ENCODE assay signal across 12 cellular contexts in the genomic region with DNA sequence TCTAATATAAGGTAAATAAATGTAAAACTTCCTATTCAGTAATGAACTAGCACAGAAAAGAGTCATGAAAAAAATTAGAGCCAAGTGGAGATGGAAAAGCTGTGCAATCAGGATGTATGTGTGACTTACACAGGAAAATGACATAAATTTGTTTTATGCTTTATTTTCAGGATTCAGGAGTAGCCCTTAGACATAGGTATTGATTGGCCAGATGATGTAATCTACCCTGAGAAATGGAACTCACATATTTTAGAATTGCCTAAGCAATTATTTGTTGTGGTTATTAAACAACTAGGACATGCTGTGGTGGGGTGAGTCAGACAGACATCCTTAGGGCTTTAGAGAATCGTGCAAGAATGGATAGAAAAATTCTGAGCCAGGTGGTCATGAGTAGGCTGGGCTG.
DNase-seq lines count a peak whose midpoint lies in the region; ATAC-seq, FAIRE-seq and TF ChIP-seq lines count a peak whose summit lies in the region.
"Had no signal": no experiment of that assay in that cellular context is flagged by ENCODE, and none has a peak within 500 bp of the region (broad histone marks: within the 10 kb centered on the region; RNA-seq: fewer than 3 reads in every experiment).

No MANE protein-coding gene starts in this region.

- no peak overlapping the region for H3K27ac Mint-ChIP-seq in T-helper 2 cell treated with Interferon-gamma antibody and Interleukin-4, amounts not matched to agents 5 μg/mL and 100 μg/mL, for 36 hours

- H3K4me3 ChIP-seq in epithelial cell of proximal tubule (ENCODE audit: low read depth, low read length): no peak overlapping the region
- H3K4me3 ChIP-seq: left lung, right atrium auricular region had no signal

- TF ChIP-seq CTCF in epithelial cell of proximal tubule (conservative IDR thresholded peaks at IDR 0.05; ENCODE audit: low read depth, low read length): no peak

- no peaks in the 10 kb centered on the region for H3K9me3 Mint-ChIP-seq in T-helper 2 cell treated with Interferon-gamma antibody and Interleukin-4, amounts not matched to agents 5 μg/mL and 100 μg/mL, for 36 hours

- H3K4me1 Mint-ChIP-seq in T-helper 2 cell treated with Interferon-gamma antibody and Interleukin-4, amounts not matched to agents 5 μg/mL and 100 μg/mL, for 36 hours (ENCODE audit: low read depth): no peaks in the 10 kb centered on the region

- intact Hi-C loops in sciatic nerve (cut with DNase I): no loop called here

- H3K36me3 Mint-ChIP-seq in T-helper 2 cell treated with Interferon-gamma antibody and Interleukin-4, amounts not matched to agents 5 μg/mL and 100 μg/mL, for 36 hours (ENCODE audit: low read depth): no peaks in the 10 kb centered on the region

- no peak overlapping the region for H3K4me3 Mint-ChIP-seq in T-helper 2 cell treated with Interferon-gamma antibody and Interleukin-4, amounts not matched to agents 5 μg/mL and 100 μg/mL, for 36 hours

- FAIRE-seq in RCC 7860 (lab: Jason Lieb, UNC): peak; percentile 73

- H3K27me3 Mint-ChIP-seq in T-helper 2 cell treated with Interferon-gamma antibody and Interleukin-4, amounts not matched to agents 5 μg/mL and 100 μg/mL, for 36 hours (ENCODE audit: low read depth): no peaks in the 10 kb centered on the region

- peak; percentile 94 for DNase-seq in HCEC 1CT
- peak; percentile 43 for DNase-seq in RCC 7860 (ENCODE audit: low spot score)
- peak; percentile 79 for DNase-seq in epithelial cell of proximal tubule (ENCODE audit: low read depth)
- no peak for DNase-seq in sciatic nerve (ENCODE audit: low spot score)
- DNase-seq in LoVo (ENCODE audit: low spot score): no peak
- DNase-seq in DMS153 treated with DMSO at 0.1 percent for 48 hours (lab: John Stamatoyannopoulos, UW; ENCODE audit: unreplicated experiment): no peak
- DNase-seq in T-helper 2 cell treated with Interferon-gamma antibody and Interleukin-4, amounts not matched to agents 5 μg/mL and 100 μg/mL, for 36 hours (ENCODE audit: low spot score): no peak
- DNase-seq: effector memory CD4-positive, alpha-beta T cell; left lung; MM.1S; WERI-Rb-1 had no signal

- ATAC-seq in sciatic nerve: peak; percentile 22
- ATAC-seq: left lung had no signal

Comparison
In these comparisons a context has a peak if more than half of its experiments do, and no peak if none do; other contexts are left out.
1. DNase-seq: peak in HCEC 1CT (single experiment), RCC 7860 (single experiment) and epithelial cell of proximal tubule (single experiment); none in sciatic nerve (single experiment), LoVo (single experiment), DMS153 treated with DMSO at 0.1 percent for 48 hours (single experiment) and T-helper 2 cell treated with Interferon-gamma antibody and Interleukin-4, amounts not matched to agents 5 μg/mL and 100 μg/mL, for 36 hours (single experiment).